In genomic region chr17:37790153-37790552, GRCh38 we compare ENCODE assay signal across 27 cellular contexts. TPM values are rescaled to one million over a fixed set of nuclear protein-coding genes. Genes with fewer than 3 reads are reported as not detected.
"Had no signal": no experiment of that assay in that cellular context is flagged by ENCODE, and none has a peak within 500 bp of the region (broad histone marks: within the 10 kb centered on the region; RNA-seq: fewer than 3 reads in every experiment).

No MANE protein-coding gene starts in this region.

- H3K4me1 Mint-ChIP-seq: immature natural killer cell had no signal

- H3K4me3 Mint-ChIP-seq: activated T-cell treated with anti-CD3 and anti-CD28 coated beads, Interleukin-2, amount 50 U/mL, for 72 hours; immature natural killer cell; nephron progenitor cell had no signal

- H3K36me3 ChIP-seq: breast epithelium, esophagus muscularis mucosa, gastroesophageal sphincter, heart right ventricle, stomach, upper lobe of right lung had no signal

- ATAC-seq: activated T-cell treated with anti-CD3 and anti-CD28 coated beads, Interleukin-2, amount 50 U/mL, for 72 hours; gastroesophageal sphincter; heart right ventricle; left lobe of liver; right cardiac atrium; upper lobe of right lung had no signal

- DNase-seq: activated CD4-positive, alpha-beta T cell treated with anti-CD3 and anti-CD28 coated beads, Interleukin-2, amount 50 U/mL, for 1 hour; activated CD4-positive, CD25-positive, alpha-beta regulatory T cell treated with anti-CD3 and anti-CD28 coated beads, Interleukin-2, amount 50 U/mL, for 72 hours; activated CD8-positive, alpha-beta memory T cell treated with anti-CD3 and anti-CD28 coated beads, Interleukin-2, amount 50 U/mL, for 4 hours; activated effector memory CD4-positive, alpha-beta T cell treated with anti-CD3 and anti-CD28 coated beads, Interleukin-2, amount 50 U/mL, for 16 hours; activated naive CD4-positive, alpha-beta T cell treated with anti-CD3 and anti-CD28 coated beads, Interleukin-2, amount 50 U/mL, for 16 hours; activated T-cell treated with anti-CD3 and anti-CD28 coated beads, Interleukin-2, amount 50 U/mL, for 72 hours; aorta; effector CD4-positive, alpha-beta T cell; heart right ventricle; immature natural killer cell; midbrain; nephron progenitor cell; occipital lobe; right cardiac atrium; stimulated activated CD4-positive, alpha-beta T cell treated with anti-CD3 and anti-CD28 coated beads, Interleukin-15, amount 100 ng/mL, for 24 hours; stimulated activated CD4-positive, alpha-beta T cell treated with anti-CD3 and anti-CD28 coated beads, Interleukin-2, amount 100 ng/mL, for 48 hours; stomach; T-helper 2 cell; testis; upper lobe of right lung had no signal

- H3K27ac Mint-ChIP-seq: activated T-cell treated with anti-CD3 and anti-CD28 coated beads, Interleukin-2, amount 50 U/mL, for 72 hours; immature natural killer cell; nephron progenitor cell; progenitor cell of endocrine pancreas had no signal

- H3K36me3 Mint-ChIP-seq: immature natural killer cell had no signal

- H3K4me3 ChIP-seq: breast epithelium, esophagus muscularis mucosa, gastroesophageal sphincter, heart right ventricle, lung, skin epidermis, stomach, testis, upper lobe of right lung had no signal

- H3K27me3 ChIP-seq: testis had no signal

- H3K9me3 Mint-ChIP-seq: activated T-cell treated with anti-CD3 and anti-CD28 coated beads, Interleukin-2, amount 50 U/mL, for 72 hours; immature natural killer cell; nephron progenitor cell had no signal

RNA-seq across cellular contexts. Expression of gene HNF1B, which starts 45.3 kb away (rescaled TPM):
- total RNA-seq: aorta, esophagus muscularis mucosa, gastroesophageal sphincter, heart right ventricle, occipital lobe, right cardiac atrium had no signal
